In genomic region chr17:28896491-28896883, GRCh38 we compare ENCODE assay signal across 8 cellular contexts. TPM values are rescaled to one million over a fixed set of nuclear protein-coding genes. Genes with fewer than 3 reads are reported as not detected.
A peak's percentile ranks its signal among the peaks of the same experiment; 100 is the strongest.
DNase-seq lines count a peak whose midpoint lies in the region; ATAC-seq, FAIRE-seq and TF ChIP-seq lines count a peak whose summit lies in the region.

No MANE protein-coding gene starts in this region.

- H3K4me1 ChIP-seq in SK-N-SH (ENCODE audit: control insufficient read depth in 1 of 2, insufficient read depth in 2 of 2, low read depth in 1 of 2, low read length in 1 of 2) = peaks cover 18% of the 10 kb centered on the region in 2 experiments; a peak in 2 of 4 replicates
- H3K4me1 ChIP-seq in gastrocnemius medialis = peaks cover 27 to 29% of the 10 kb centered on the region in 2 donors

- TF ChIP-seq CTCF in SK-N-SH (IDR thresholded peaks at IDR 0.05) = no peak
- no peak for TF ChIP-seq CTCF in fibroblast of the aortic adventitia (IDR thresholded peaks at IDR 0.05; ENCODE audit: insufficient read depth, low read length)
- TF ChIP-seq CTCF in gastrocnemius medialis (IDR thresholded peaks at IDR 0.05 in 4 of 5, conservative IDR thresholded peaks at IDR 0.05 in 1 of 5) = no peak

- TF ChIP-seq EP300 in SK-N-SH (IDR thresholded peaks at IDR 0.05; ENCODE audit: borderline replicate concordance in 1 of 2, low read depth in 1 of 2, low read length in 1 of 2) = no peak

- H3K9me3 ChIP-seq in SK-N-SH (no peaks in the 10 kb centered on the region), gastrocnemius medialis (no peaks in the 10 kb centered on the region)

- H3K27me3 ChIP-seq in SK-N-SH (ENCODE audit: insufficient read depth) (no peaks in the 10 kb centered on the region), gastrocnemius medialis (no peaks in the 10 kb centered on the region)

- in situ Hi-C loops in gastrocnemius medialis (cut with MboI; ENCODE audit: low sequenced_read_pairs in 4 of 4) = loop anchor here in 1 of 4 donors (10.0 kb wide), 1 partner anchor 132 kb away; no protein-coding TSS in a partner anchor

- peak overlapping the region; percentile 76 to 98 for H3K4me3 ChIP-seq in SK-N-SH (ENCODE audit: low read depth in 2 of 2, low read length in 1 of 2)
- H3K4me3 ChIP-seq in fibroblast of the aortic adventitia (ENCODE audit: low read depth, low read length) = peak overlapping the region; percentile 80
- peak overlapping the region; percentile 70 to 92 (median 84) for H3K4me3 ChIP-seq in gastrocnemius medialis

- intact Hi-C loops in gastrocnemius medialis (cut with DNase I; ENCODE audit: low total_unique reads) = loop anchor here (5.0 kb wide), 3 partner anchors 39 to 169 kb away; partner anchors contain the start of genes ERAL1, NEK8 and TLCD1

- peak overlapping the region; percentile 93; the same call in 1 of the 2 replicates for H2AFZ ChIP-seq in SK-N-SH (ENCODE audit: low read depth)

- TF ChIP-seq RAD21 in SK-N-SH (IDR thresholded peaks at IDR 0.05; ENCODE audit: low read length) = no peak

- WGBS in SK-N-SH (ENCODE audit: low lambda C conversion rate) = 7% methylated on average over 4 of the region's 5 CpGs

- peak; percentile 18 for FAIRE-seq in GM19239 (lab: Jason Lieb, UNC)

- H3K79me2 ChIP-seq in SK-N-SH (ENCODE audit: insufficient read depth) = peaks cover 62% of the 10 kb centered on the region

- no peaks in the 10 kb centered on the region for H3K9me2 ChIP-seq in SK-N-SH

- CTCF ChIA-PET in SK-N-SH (lab: Yijun Ruan, JAX) = interaction anchor here (0.6 to 9.0 kb wide), 6 partner anchors 16 to 203 kb away, joined by 3 to 95 read pairs (median 7); partner anchors contain the start of gene TLCD1

- TF ChIP-seq POLR2A in gastrocnemius medialis (IDR thresholded peaks at IDR 0.05) = no peak

- H3K9ac ChIP-seq in SK-N-SH = peak overlapping the region; percentile 77

- H3K36me3 ChIP-seq in SK-N-SH (replicated peaks in 1 of 2; ENCODE audit: control insufficient read depth in 1 of 2, insufficient read depth in 2 of 2, low read length in 1 of 2) (no peaks in the 10 kb centered on the region), gastrocnemius medialis (no peaks in the 10 kb centered on the region)

- DNase-seq in GM19239 (ENCODE audit: insufficient read length, low spot score) (no peak), SK-N-SH (peak; percentile 38), fibroblast of the aortic adventitia (ENCODE audit: low read depth) (peak; percentile 27), gastrocnemius medialis (no peak), GOT3 (lab: John Stamatoyannopoulos, UW) (no peak), anterior cingulate cortex (lab: John Stamatoyannopoulos, UW) (no peak)

- peak overlapping the region; percentile 99 for H3K4me2 ChIP-seq in SK-N-SH

- H3K27ac ChIP-seq in SK-N-SH (ENCODE audit: low read depth in 2 of 2, low read length in 1 of 2) = peak overlapping the region in 1 of 2 experiments; percentile 85; a peak in 2 of 4 replicates
- H3K27ac ChIP-seq in gastrocnemius medialis = peak overlapping the region; percentile 82 to 89 (median 85)

- no peak for ATAC-seq in gastrocnemius medialis
- no peak for ATAC-seq in GM18519 (IDR thresholded peaks at IDR 0.05; ENCODE audit: low FRiP score, unreplicated experiment)
- ATAC-seq in GM21447 (IDR thresholded peaks at IDR 0.05; ENCODE audit: unreplicated experiment) = no peak

- H3F3A ChIP-seq in SK-N-SH (replicated peaks; ENCODE audit: insufficient read depth) = peaks cover 16% of the 10 kb centered on the region

- POLR2A ChIA-PET in SK-N-SH (lab: Yijun Ruan, JAX) = interaction anchor here (0.6 to 0.9 kb wide), 2 partner anchors 53 to 144 kb away, joined by 4 to 5 read pairs; partner anchors contain the start of gene FAM222B

- H4K20me1 ChIP-seq in SK-N-SH (ENCODE audit: insufficient read depth) = no peaks in the 10 kb centered on the region

TF ChIP-seq in SK-N-SH, 30 proteins besides CTCF, POLR2A, EP300 and RAD21:
- TF ChIP-seq NFIC (IDR thresholded peaks at IDR 0.05; ENCODE audit: borderline replicate concordance) (no peak), FOSL2 (IDR thresholded peaks at IDR 0.05; ENCODE audit: borderline replicate concordance, low read depth) (no peak), ZBTB33 (IDR thresholded peaks at IDR 0.05; ENCODE audit: borderline replicate concordance, low read depth) (no peak), YY1 (IDR thresholded peaks at IDR 0.05; ENCODE audit: low read depth) (no peak), SMC3 (IDR thresholded peaks at IDR 0.05; ENCODE audit: low read depth, low read length) (no peak), MEF2A (IDR thresholded peaks at IDR 0.05; ENCODE audit: borderline replicate concordance, low read depth) (no peak), RFX5 (IDR thresholded peaks at IDR 0.05; ENCODE audit: low read length) (no peak)

RNA-seq across cellular contexts. Expression of gene FLOT2, which starts 1.0 kb away (rescaled TPM):
- polyA plus RNA-seq in SK-N-SH (2012; rRNA removed) = 89.8 and 105 TPM in 2 replicates
- polyA plus RNA-seq in SK-N-SH (2012; cell fraction: cytosol; rRNA removed) = 71.5 and 96.6 TPM in 2 replicates
- polyA plus RNA-seq in SK-N-SH (2012; cell fraction: nucleus; rRNA removed) = 73.5 and 91.2 TPM in 2 replicates
- 13.0 and 39.9 TPM in 2 replicates for total RNA-seq in fibroblast of the aortic adventitia (ENCODE audit: low replicate concordance)
- total RNA-seq in gastrocnemius medialis = 10 to 100 TPM; 15.3 to 37.9 (median 28.4) TPM

RNA-seq across cellular contexts. Expression of gene DHRS13, which starts 6.4 kb away (rescaled TPM):
- polyA plus RNA-seq in SK-N-SH (2012; rRNA removed) = 7.4 and 7.6 TPM in 2 replicates
- polyA plus RNA-seq in SK-N-SH (2012; cell fraction: cytosol; rRNA removed) = 6.3 and 7.5 TPM in 2 replicates
- 5.2 and 7.9 TPM in 2 replicates for polyA plus RNA-seq in SK-N-SH (2012; cell fraction: nucleus; rRNA removed)
- total RNA-seq in fibroblast of the aortic adventitia (ENCODE audit: low replicate concordance) (5.6 and 8.3 TPM in 2 replicates), gastrocnemius medialis (1 to 10 TPM in 3 of 4 donors, under 1 TPM in 1; 0.25 to 3.7 (median 2.4) TPM)

RNA-seq across cellular contexts. Expression of gene ERAL1, which starts 41.7 kb away (rescaled TPM):
- 57.3 and 66.1 TPM in 2 replicates for polyA plus RNA-seq in SK-N-SH (2012; rRNA removed)
- polyA plus RNA-seq in SK-N-SH (2012; cell fraction: cytosol; rRNA removed) = 36.8 and 46.7 TPM in 2 replicates
- polyA plus RNA-seq in SK-N-SH (2012; cell fraction: nucleus; rRNA removed) = 86.2 and 87.2 TPM in 2 replicates
- total RNA-seq in fibroblast of the aortic adventitia (ENCODE audit: low replicate concordance) (16.3 and 38.1 TPM in 2 replicates), gastrocnemius medialis (10 to 100 TPM; 35.1 to 69.2 (median 64.1) TPM)

RNA-seq across cellular contexts. Expression of gene FAM222B, which starts 53.9 kb away (rescaled TPM):
- 5.8 and 9.0 TPM in 2 replicates for polyA plus RNA-seq in SK-N-SH (2012; rRNA removed)
- polyA plus RNA-seq in SK-N-SH (2012; cell fraction: cytosol; rRNA removed) = 6.1 and 8.9 TPM in 2 replicates
- polyA plus RNA-seq in SK-N-SH (2012; cell fraction: nucleus; rRNA removed) = 13.8 and 16.5 TPM in 2 replicates
- total RNA-seq in fibroblast of the aortic adventitia (ENCODE audit: low replicate concordance) (1.6 and 7.0 TPM in 2 replicates), gastrocnemius medialis (10 to 100 TPM; 36.2 to 82.6 (median 66.8) TPM)

RNA-seq across cellular contexts. Expression of gene PHF12, which starts 54.8 kb away (rescaled TPM):
- polyA plus RNA-seq in SK-N-SH (2012; rRNA removed) = 17.8 and 24.0 TPM in 2 replicates
- polyA plus RNA-seq in SK-N-SH (2012; cell fraction: cytosol; rRNA removed) = 12.2 and 17.3 TPM in 2 replicates
- 53.0 and 68.5 TPM in 2 replicates for polyA plus RNA-seq in SK-N-SH (2012; cell fraction: nucleus; rRNA removed)
- 25.7 and 58.1 TPM in 2 replicates for total RNA-seq in fibroblast of the aortic adventitia (ENCODE audit: low replicate concordance)
- total RNA-seq in gastrocnemius medialis = 10 to 100 TPM; 22.1 to 37.3 (median 24.2) TPM

Comparison
In these comparisons a context has a peak if more than half of its experiments do, and no peak if none do; other contexts are left out.
1. DNase-seq: peak in SK-N-SH (single experiment) and fibroblast of the aortic adventitia (single experiment); none in GM19239 (single experiment), gastrocnemius medialis (0 of 2), GOT3 (single experiment) and anterior cingulate cortex (0 of 58).
2. Peak in every context shown above with its lines, with median percentiles within 50 percentile points of each other: H3K4me3 ChIP-seq.